6 cellular contexts compared by ENCODE assay signal in the genomic region with DNA sequence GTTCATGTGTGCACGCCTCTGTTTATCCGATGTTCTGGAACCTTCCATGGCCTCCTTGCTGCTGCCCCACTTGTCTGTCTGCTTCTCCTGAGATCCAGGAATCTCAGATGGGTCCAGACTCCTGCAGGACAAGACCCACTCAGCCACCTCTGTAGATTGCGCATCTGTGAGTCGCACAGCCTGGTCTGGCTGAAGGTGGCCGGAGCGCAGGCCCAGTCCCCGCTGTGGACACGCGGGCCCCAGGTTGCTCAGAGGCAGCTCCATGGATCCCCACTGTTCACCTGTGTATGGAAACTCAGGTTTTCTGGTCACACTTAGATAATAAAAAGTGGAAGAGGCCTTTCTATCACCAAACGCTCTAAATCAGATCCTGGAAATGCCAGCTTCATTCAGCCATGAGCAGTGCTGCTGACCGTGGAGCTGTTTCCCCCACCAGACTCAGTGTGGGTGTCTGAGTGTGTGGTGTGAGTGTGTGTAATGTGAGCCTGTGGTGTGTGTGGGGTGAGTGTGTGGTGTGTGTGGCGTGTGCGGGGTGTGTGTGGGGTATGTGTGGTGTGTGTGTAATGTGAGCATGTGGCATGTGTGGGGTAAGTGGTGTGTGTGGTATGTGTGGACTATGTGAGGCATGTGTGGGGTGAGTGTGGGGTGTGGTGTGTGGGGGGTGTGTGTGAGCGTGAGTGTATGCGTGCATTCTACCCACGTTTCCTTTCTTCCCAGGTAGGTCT.
"Had no signal": no experiment of that assay in that cellular context is flagged by ENCODE, and none has a peak within 500 bp of the region (broad histone marks: within the 10 kb centered on the region; RNA-seq: fewer than 3 reads in every experiment).

No MANE protein-coding gene starts in this region.

- ATAC-seq: activated CD4-positive, CD25-positive, alpha-beta regulatory T cell treated with anti-CD3 and anti-CD28 coated beads, Interleukin-2, amount 50 U/mL, for 24 hours had no signal

- DNase-seq: cerebellar nuclear complex; natural killer cell; occipital lobe; stimulated activated CD4-positive, alpha-beta T cell treated with anti-CD3 and anti-CD28 coated beads, Interleukin-2, amount 100 ng/mL, for 24 hours had no signal

- H3K4me3 ChIP-seq: lung had no signal
